In genomic region chr9:130220351-130220750, GRCh38 we compare ENCODE assay signal across 11 cellular contexts. TPM values are rescaled to one million over a fixed set of nuclear protein-coding genes. Genes with fewer than 3 reads are reported as not detected.
A peak's percentile ranks its signal among the peaks of the same experiment; 100 is the strongest.
DNase-seq lines count a peak whose midpoint lies in the region; TF ChIP-seq lines count a peak whose summit lies in the region.
"Had no signal": no experiment of that assay in that cellular context is flagged by ENCODE, and none has a peak within 500 bp of the region (broad histone marks: within the 10 kb centered on the region; RNA-seq: fewer than 3 reads in every experiment).

No MANE protein-coding gene starts in this region.

- peaks cover under 1% of the 10 kb centered on the region for H3K27me3 Mint-ChIP-seq in nephron progenitor cell (ENCODE audit: low read depth, poor library complexity)
- no peaks in the 10 kb centered on the region for H3K27me3 Mint-ChIP-seq in immature natural killer cell (ENCODE audit: low read depth in 3 of 3)
- H3K27me3 Mint-ChIP-seq: effector memory CD8-positive, alpha-beta T cell had no signal

- H3K27ac ChIP-seq in breast epithelium, result no peak overlapping the region
- H3K27ac ChIP-seq: BLaER1 treated with 17β-estradiol and CSF1 and Interleukin-3, amounts not matched to agents 10 nM and 100 nM had no signal

- TF ChIP-seq CTCF in AG04449 (IDR thresholded peaks at IDR 0.05; ENCODE audit: insufficient read depth, low read length, missing control alignments) (peak; percentile 58), fibroblast of pulmonary artery (IDR thresholded peaks at IDR 0.05; ENCODE audit: low read length, missing control alignments) (peak; percentile 30), nephron progenitor cell (IDR thresholded peaks at IDR 0.05) (peak; percentile 29), lower leg skin (IDR thresholded peaks at IDR 0.05) (no peak), breast epithelium (IDR thresholded peaks at IDR 0.05) (no peak)

- H3K27ac Mint-ChIP-seq in nephron progenitor cell (peak overlapping the region; percentile 60), immature natural killer cell (no peak overlapping the region)

- H3K36me3 ChIP-seq in NT2/D1 (ENCODE audit: insufficient read depth, insufficient read length, low read length) (peaks cover 50% of the 10 kb centered on the region), breast epithelium (no peaks in the 10 kb centered on the region)

- CTCF ChIA-PET in AG04449 (lab: Yijun Ruan, JAX), result interaction anchor here (0.6 to 3.5 kb wide), 7 partner anchors 8 to 113 kb away, joined by 3 to 20 read pairs (median 5); no protein-coding TSS in a partner anchor

- WGBS in lower leg skin, 2 donors, result 37 to 54% methylated on average over 9 of the region's 9 CpGs

- no peaks in the 10 kb centered on the region for H3K9me3 ChIP-seq in NT2/D1 (ENCODE audit: insufficient read depth, low read length)
- no peaks in the 10 kb centered on the region for H3K9me3 ChIP-seq in breast epithelium
- H3K9me3 ChIP-seq: BLaER1 treated with 17β-estradiol and CSF1 and Interleukin-3, amounts not matched to agents 10 nM and 100 nM had no signal

- H3K4me3 ChIP-seq in AG04449 (ENCODE audit: low read depth, low read length), result no peak overlapping the region; the same call in 1 of the 2 replicates
- H3K4me3 ChIP-seq in NT2/D1 (ENCODE audit: insufficient read length, low read depth), result no peak overlapping the region
- no peak overlapping the region for H3K4me3 ChIP-seq in fibroblast of pulmonary artery (replicated peaks; ENCODE audit: low read depth, low read length)
- no peak overlapping the region for H3K4me3 ChIP-seq in lower leg skin (ENCODE audit: low read depth, poor library complexity, severe bottlenecking)
- H3K4me3 ChIP-seq in breast epithelium, result no peak overlapping the region
- H3K4me3 ChIP-seq: BLaER1 treated with 17β-estradiol and CSF1 and Interleukin-3, amounts not matched to agents 10 nM and 100 nM had no signal

- H3K27me3 ChIP-seq in NT2/D1 (ENCODE audit: insufficient read depth, insufficient read length) (no peaks in the 10 kb centered on the region), breast epithelium (no peaks in the 10 kb centered on the region)
- H3K27me3 ChIP-seq: BLaER1 treated with 17β-estradiol and CSF1 and Interleukin-3, amounts not matched to agents 10 nM and 100 nM had no signal

- peak overlapping the region; percentile 71 for H3K9ac ChIP-seq in NT2/D1 (ENCODE audit: insufficient read length, low read depth)
- H3K9ac ChIP-seq: BLaER1 treated with 17β-estradiol and CSF1 and Interleukin-3, amounts not matched to agents 10 nM and 100 nM had no signal

- H3K36me3 Mint-ChIP-seq in nephron progenitor cell (ENCODE audit: low read depth) (peaks cover 13% of the 10 kb centered on the region), immature natural killer cell (no peaks in the 10 kb centered on the region)

- H3K9me3 Mint-ChIP-seq in nephron progenitor cell, result no peaks in the 10 kb centered on the region
- no peaks in the 10 kb centered on the region for H3K9me3 Mint-ChIP-seq in immature natural killer cell
- H3K9me3 Mint-ChIP-seq: effector memory CD8-positive, alpha-beta T cell had no signal

- H3K4me1 Mint-ChIP-seq in nephron progenitor cell (peaks cover 42% of the 10 kb centered on the region), immature natural killer cell (peaks cover 6 to 7% of the 10 kb centered on the region in 2 donors)

- DNase-seq in AG04449 (ENCODE audit: low read depth, low spot score), result no peak
- peak; percentile 38 for DNase-seq in NT2/D1 (ENCODE audit: low read depth, low spot score)
- DNase-seq in fibroblast of pulmonary artery (ENCODE audit: low read depth), result peak; percentile 59
- DNase-seq in nephron progenitor cell, result peak; percentile 52
- no peak for DNase-seq in lower leg skin (ENCODE audit: low spot score in 2 of 2)
- no peak for DNase-seq in activated CD4-positive, alpha-beta T cell treated with anti-CD3 and anti-CD28 coated beads, Interleukin-2, amount 50 U/mL, for 1 hour
- no peak for DNase-seq in breast epithelium (ENCODE audit: low spot score in 2 of 2)
- DNase-seq in immature natural killer cell, result no peak
- DNase-seq: effector memory CD8-positive, alpha-beta T cell; kidney had no signal

- POLR2A ChIA-PET in AG04449 (lab: Yijun Ruan, JAX), result interaction anchor here (0.6 kb wide), 1 partner anchor 144 kb away, joined by 3 read pairs; no protein-coding TSS in a partner anchor

- H3K4me1 ChIP-seq in NT2/D1 (ENCODE audit: insufficient read depth, insufficient read length) (peaks cover 18% of the 10 kb centered on the region), breast epithelium (no peaks in the 10 kb centered on the region)

- H3K4me3 Mint-ChIP-seq in nephron progenitor cell (peak overlapping the region; percentile 32), immature natural killer cell (no peak overlapping the region)
- H3K4me3 Mint-ChIP-seq: effector memory CD8-positive, alpha-beta T cell had no signal

- intact Hi-C loops in lower leg skin (cut with DNase I; ENCODE audit: low total_unique reads) (no loop called here), breast epithelium (cut with DNase I; ENCODE audit: low total_unique reads) (loop anchor here (5.0 kb wide), 1 partner anchor 363 kb away; no protein-coding TSS in a partner anchor)

- TF ChIP-seq POLR2A in lower leg skin (IDR thresholded peaks at IDR 0.05) (no peak), breast epithelium (IDR thresholded peaks at IDR 0.05) (no peak)

RNA-seq across cellular contexts. Expression of gene HMCN2, which starts 45.2 kb away (rescaled TPM):
- total RNA-seq in lower leg skin, result 1 to 10 TPM; 1.9 to 4.3 (median 3.0) TPM
- total RNA-seq in breast epithelium, result 1 to 10 TPM in 1 of 3 donors, under 1 TPM in 2; 0.29 to 3.8 (median 0.98) TPM
- not detected for polyA plus RNA-seq in immature natural killer cell

RNA-seq across cellular contexts. Expression of gene NCS1, which starts 48.1 kb away (rescaled TPM):
- 10 to 100 TPM; 14.4 to 25.2 (median 20.7) TPM for total RNA-seq in lower leg skin
- 1 to 10 TPM; 3.2 to 3.9 (median 3.4) TPM for total RNA-seq in breast epithelium
- under 1 TPM in 2 of 3 donors, not detected in 1; 0.26 to 0.30 TPM for polyA plus RNA-seq in immature natural killer cell

Comparison
In these comparisons a context has a peak if more than half of its experiments do, and no peak if none do; other contexts are left out.
1. DNase-seq: peak in NT2/D1 (single experiment), fibroblast of pulmonary artery (single experiment) and nephron progenitor cell (single experiment); none in AG04449 (single experiment), lower leg skin (0 of 2), activated CD4-positive, alpha-beta T cell treated with anti-CD3 and anti-CD28 coated beads, Interleukin-2, amount 50 U/mL, for 1 hour (single experiment), breast epithelium (0 of 2) and immature natural killer cell (0 of 3).
2. CTCF ChIP-seq: peak in AG04449 (single experiment), fibroblast of pulmonary artery (single experiment) and nephron progenitor cell (single experiment); none in lower leg skin (0 of 3) and breast epithelium (0 of 3).